ENCODE assay signal across 17 cellular contexts in the genomic region with DNA sequence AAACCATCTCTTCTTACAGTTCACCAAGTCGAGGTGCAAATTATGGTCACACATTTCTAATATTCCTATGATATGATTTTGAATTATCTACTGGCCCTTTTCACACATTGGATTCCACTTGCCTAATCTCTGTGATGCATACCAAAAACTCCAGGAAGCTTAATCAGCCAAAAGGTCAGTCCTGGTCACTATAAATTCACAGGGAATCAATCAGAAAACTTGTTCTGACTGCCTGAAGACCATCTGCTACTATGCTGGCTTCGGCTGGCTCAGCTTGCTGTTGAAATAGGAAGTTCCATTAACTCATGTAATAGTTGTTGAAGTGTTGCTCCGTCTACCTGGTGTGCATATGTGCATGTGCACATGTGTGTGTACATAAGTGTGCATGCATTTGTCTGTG.
DNase-seq lines count a peak whose midpoint lies in the region; TF ChIP-seq lines count a peak whose summit lies in the region.
"Had no signal": no experiment of that assay in that cellular context is flagged by ENCODE, and none has a peak within 500 bp of the region (broad histone marks: within the 10 kb centered on the region; RNA-seq: fewer than 3 reads in every experiment).

No MANE protein-coding gene starts in this region.

- peak; percentile 30 for DNase-seq in AG10803 (ENCODE audit: low read depth)
- DNase-seq in LHCN-M2 (ENCODE audit: low read depth), result peak; percentile 15
- peak; percentile 33 for DNase-seq in choroid plexus epithelial cell (ENCODE audit: low read depth)
- DNase-seq in lung microvascular endothelial cell (ENCODE audit: low read depth in 2 of 2), result peak; percentile 41 to 49
- no peak for DNase-seq in D341Med (ENCODE audit: low spot score)
- DNase-seq in SKM-1 (lab: John Stamatoyannopoulos, UW; ENCODE audit: unreplicated experiment), result no peak
- DNase-seq in effector CD4-positive, alpha-beta T cell, result no peak
- DNase-seq: 8988T, KBM-7, NCI-H1105, NCI-H146, NCI-H2081, NCI-H2171, NCI-H446, NCI-H526, OCI-M1 had no signal

- H3K4me3 ChIP-seq in AG10803 (ENCODE audit: low read length) (no peak overlapping the region), choroid plexus epithelial cell (ENCODE audit: low read depth, low read length) (no peak overlapping the region)
- H3K4me3 ChIP-seq: SJSA1 had no signal

- no peak for TF ChIP-seq CTCF in AG10803 (conservative IDR thresholded peaks at IDR 0.05; ENCODE audit: low read length)
- no peak for TF ChIP-seq CTCF in choroid plexus epithelial cell (conservative IDR thresholded peaks at IDR 0.05; ENCODE audit: low read depth, low read length)

Comparison
In these comparisons a context has a peak if more than half of its experiments do, and no peak if none do; other contexts are left out.
1. DNase-seq: peak in AG10803 (single experiment), LHCN-M2 (single experiment), choroid plexus epithelial cell (single experiment) and lung microvascular endothelial cell (2 of 2); none in D341Med (single experiment), SKM-1 (single experiment) and effector CD4-positive, alpha-beta T cell (single experiment).